ENCODE assay signal across 23 cellular contexts in genomic region chr13:103931396-103931795, GRCh38.
"Had no signal": no experiment of that assay in that cellular context is flagged by ENCODE, and none has a peak within 500 bp of the region (broad histone marks: within the 10 kb centered on the region; RNA-seq: fewer than 3 reads in every experiment).

No MANE protein-coding gene starts in this region.

- ATAC-seq: activated CD4-positive, CD25-positive, alpha-beta regulatory T cell treated with anti-CD3 and anti-CD28 coated beads, Interleukin-2, amount 50 U/mL, for 24 hours; activated CD8-positive, alpha-beta T cell treated with anti-CD3 and anti-CD28 coated beads for 36 hours; body of pancreas; K562; Panc1; Right ventricle myocardium inferior; SK-N-SH treated with all-trans-retinoic acid at 6 μM for 48 hours had no signal

- H3K9me3 ChIP-seq: body of pancreas had no signal

- H3K4me1 ChIP-seq: body of pancreas, SJSA1 had no signal

- H3K27me3 ChIP-seq: body of pancreas, SJSA1 had no signal

- H3K4me3 ChIP-seq: body of pancreas, K562, SJSA1 had no signal

- H3K27ac ChIP-seq: body of pancreas, SJSA1 had no signal

- H3K36me3 ChIP-seq: SJSA1 had no signal

- DNase-seq: activated CD4-positive, alpha-beta T cell treated with anti-CD3 and anti-CD28 coated beads for 4 hours; activated CD8-positive, alpha-beta memory T cell treated with anti-CD3 and anti-CD28 coated beads, Interleukin-2, amount 50 U/mL, for 48 hours; activated CD8-positive, alpha-beta T cell treated with anti-CD3 and anti-CD28 coated beads for 36 hours; activated T-cell treated with anti-CD3 and anti-CD28 coated beads, Interleukin-2, amount 50 U/mL, for 1 hour; aorta; body of pancreas; central memory CD4-positive, alpha-beta T cell; Karpas-422; NCI-H1105 treated with DMSO at 0.1 percent for 48 hours; NCI-H1436 treated with DMSO at 0.1 percent for 48 hours; NCI-H187; NCI-H2081; NCI-H510A treated with DMSO at 0.1 percent for 48 hours; NCI-H69; NK-92 treated with Interleukin-12 subunit alpha and Interleukin-12 subunit beta, amount 100 ng/mL, for 24 hours; OCI-M1; RPMI8226 had no signal
